Comparison of ENCODE assay signal across 15 cellular contexts in genomic region chr18:69220529-69220928, GRCh38.
DNase-seq lines count a peak whose midpoint lies in the region; ATAC-seq and TF ChIP-seq lines count a peak whose summit lies in the region.
"Had no signal": no experiment of that assay in that cellular context is flagged by ENCODE, and none has a peak within 500 bp of the region (broad histone marks: within the 10 kb centered on the region; RNA-seq: fewer than 3 reads in every experiment).

No MANE protein-coding gene starts in this region.

- no peak for ATAC-seq in GM23338
- ATAC-seq: CD8-positive, alpha-beta T cell had no signal

- no peaks in the 10 kb centered on the region for H3K9me2 ChIP-seq in GM23338 (ENCODE audit: insufficient read depth)

- TF ChIP-seq CTCF in GM23338 (conservative IDR thresholded peaks at IDR 0.05; ENCODE audit: low read depth in 2 of 2): no peak
- no peak for TF ChIP-seq CTCF in kidney epithelial cell (IDR thresholded peaks at IDR 0.05; ENCODE audit: insufficient read depth, low read length, poor library complexity, severe bottlenecking)
- TF ChIP-seq CTCF in nephron progenitor cell (IDR thresholded peaks at IDR 0.05): no peak
- TF ChIP-seq CTCF in chondrocyte (IDR thresholded peaks at IDR 0.05): no peak

- no peak overlapping the region for H2AK5ac ChIP-seq in neuronal stem cell (ENCODE audit: low read depth, low read length)

- H3K4me1 ChIP-seq in GM23338 (ENCODE audit: insufficient read depth) (no peaks in the 10 kb centered on the region), neuronal stem cell (ENCODE audit: control insufficient read depth in 2 of 2, insufficient read depth in 1 of 2, low read depth in 1 of 2, low read length in 2 of 2) (no peaks in the 10 kb centered on the region)
- H3K4me1 ChIP-seq: BLaER1 treated with 17β-estradiol and CSF1 and Interleukin-3, amounts not matched to agents 10 nM and 100 nM had no signal

- H4K20me1 ChIP-seq in GM23338 (replicated peaks; ENCODE audit: insufficient read depth): no peaks in the 10 kb centered on the region
- H4K20me1 ChIP-seq: BLaER1 treated with 17β-estradiol and CSF1 and Interleukin-3, amounts not matched to agents 10 nM and 100 nM had no signal

- H3K9ac ChIP-seq in neuronal stem cell (ENCODE audit: low read depth, low read length, poor library complexity): no peak overlapping the region
- H3K9ac ChIP-seq: BLaER1 treated with 17β-estradiol and CSF1 and Interleukin-3, amounts not matched to agents 10 nM and 100 nM had no signal

- H2BK120ac ChIP-seq in neuronal stem cell (ENCODE audit: low read depth, low read length): no peak overlapping the region

- H3K14ac ChIP-seq in neuronal stem cell (ENCODE audit: low read length): no peak overlapping the region

- H3K36me3 ChIP-seq in GM23338 (ENCODE audit: insufficient read depth): no peaks in the 10 kb centered on the region
- H3K36me3 ChIP-seq in kidney epithelial cell (ENCODE audit: control insufficient read depth, insufficient read depth, low read length): no peaks in the 10 kb centered on the region
- no peaks in the 10 kb centered on the region for H3K36me3 ChIP-seq in neuronal stem cell (replicated peaks in 1 of 2; ENCODE audit: control insufficient read depth in 2 of 2, insufficient read depth in 2 of 2, low read length in 2 of 2)
- H3K36me3 ChIP-seq: BLaER1 treated with 17β-estradiol and CSF1 and Interleukin-3, amounts not matched to agents 10 nM and 100 nM had no signal

- H3K4me2 ChIP-seq in GM23338 (no peak overlapping the region), neuronal stem cell (ENCODE audit: insufficient read depth, low read length, poor library complexity, severe bottlenecking) (no peak overlapping the region)
- H3K4me2 ChIP-seq: BLaER1 treated with 17β-estradiol and CSF1 and Interleukin-3, amounts not matched to agents 10 nM and 100 nM had no signal

- no peaks in the 10 kb centered on the region for H3K27me3 ChIP-seq in GM23338 (ENCODE audit: insufficient read depth)
- H3K27me3 ChIP-seq in kidney epithelial cell (ENCODE audit: control insufficient read depth, insufficient read depth, low read length): no peaks in the 10 kb centered on the region
- H3K27me3 ChIP-seq in neuronal stem cell (ENCODE audit: control insufficient read depth in 3 of 3, insufficient read depth in 3 of 3, low read depth in 1 of 3, low read length in 3 of 3): no peaks in the 10 kb centered on the region
- H3K27me3 ChIP-seq: BLaER1 treated with 17β-estradiol and CSF1 and Interleukin-3, amounts not matched to agents 10 nM and 100 nM had no signal

- no peak overlapping the region for H4K8ac ChIP-seq in neuronal stem cell (ENCODE audit: low read depth, low read length)

- no peaks in the 10 kb centered on the region for H3K9me3 Mint-ChIP-seq in GM23338
- no peaks in the 10 kb centered on the region for H3K9me3 Mint-ChIP-seq in nephron progenitor cell
- no peaks in the 10 kb centered on the region for H3K9me3 Mint-ChIP-seq in chondrocyte (ENCODE audit: low read depth)
- H3K9me3 Mint-ChIP-seq: CD8-positive, alpha-beta T cell; IgD-negative memory B cell had no signal

- H3K79me2 ChIP-seq in GM23338 (replicated peaks; ENCODE audit: insufficient read depth): no peaks in the 10 kb centered on the region

- H3K23ac ChIP-seq in neuronal stem cell (ENCODE audit: low read depth, low read length, poor library complexity): no peak overlapping the region

- H3K4me1 Mint-ChIP-seq in GM23338 (no peaks in the 10 kb centered on the region), nephron progenitor cell (peaks cover 34% of the 10 kb centered on the region), chondrocyte (ENCODE audit: low read depth) (no peaks in the 10 kb centered on the region)
- H3K4me1 Mint-ChIP-seq: B cell, IgD-negative memory B cell had no signal

- H2AFZ ChIP-seq in GM23338: peak overlapping the region; percentile 63; the same call in 1 of the 2 replicates
- H2AFZ ChIP-seq in neuronal stem cell (ENCODE audit: low read length): no peak overlapping the region

- H3K27ac Mint-ChIP-seq in GM23338 (no peak overlapping the region), nephron progenitor cell (peak overlapping the region; percentile 2), chondrocyte (ENCODE audit: unreplicated experiment) (no peak overlapping the region)
- H3K27ac Mint-ChIP-seq: B cell; CD8-positive, alpha-beta T cell; IgD-negative memory B cell had no signal

- peaks cover 2% of the 10 kb centered on the region for H3K27me3 Mint-ChIP-seq in GM23338 (ENCODE audit: insufficient read depth, low read depth, poor library complexity)
- H3K27me3 Mint-ChIP-seq in nephron progenitor cell (ENCODE audit: low read depth, poor library complexity): no peaks in the 10 kb centered on the region
- H3K27me3 Mint-ChIP-seq in chondrocyte (ENCODE audit: low read depth): no peaks in the 10 kb centered on the region
- H3K27me3 Mint-ChIP-seq: B cell, IgD-negative memory B cell had no signal

- no peaks in the 10 kb centered on the region for H3K79me1 ChIP-seq in neuronal stem cell (ENCODE audit: low read depth, low read length)

- no peak overlapping the region for H3K4ac ChIP-seq in neuronal stem cell (ENCODE audit: low read length)

- H3K9me3 ChIP-seq in neuronal stem cell (replicated peaks in 1 of 2; ENCODE audit: control insufficient read depth in 2 of 2, insufficient read depth in 1 of 2, low read depth in 1 of 2, low read length in 2 of 2): no peaks in the 10 kb centered on the region
- H3K9me3 ChIP-seq: BLaER1 treated with 17β-estradiol and CSF1 and Interleukin-3, amounts not matched to agents 10 nM and 100 nM had no signal

- H3F3A ChIP-seq in GM23338 (replicated peaks; ENCODE audit: low read depth): no peaks in the 10 kb centered on the region

- H4K91ac ChIP-seq in neuronal stem cell (ENCODE audit: low read depth, low read length, poor library complexity): no peak overlapping the region

- no peak overlapping the region for H3K18ac ChIP-seq in neuronal stem cell (ENCODE audit: low read length)

- H2BK5ac ChIP-seq in neuronal stem cell (ENCODE audit: low read length): no peak overlapping the region

- no peak overlapping the region for H3K4me3 ChIP-seq in GM23338
- H3K4me3 ChIP-seq in kidney epithelial cell (ENCODE audit: low read depth, low read length): no peak overlapping the region
- no peak overlapping the region for H3K4me3 ChIP-seq in neuronal stem cell (ENCODE audit: low read length in 2 of 2)
- H3K4me3 ChIP-seq: BLaER1 treated with 17β-estradiol and CSF1 and Interleukin-3, amounts not matched to agents 10 nM and 100 nM had no signal

- H3K27ac ChIP-seq in GM23338 (ENCODE audit: low read depth) (no peak overlapping the region), neuronal stem cell (replicated peaks; ENCODE audit: low read length) (no peak overlapping the region)
- H3K27ac ChIP-seq: BLaER1 treated with 17β-estradiol and CSF1 and Interleukin-3, amounts not matched to agents 10 nM and 100 nM; HL-60 had no signal

- no peak for DNase-seq in GM23338 (ENCODE audit: low spot score)
- DNase-seq in HuH-7.5 (ENCODE audit: low spot score): peak; percentile 4
- DNase-seq in kidney epithelial cell (ENCODE audit: low read depth): peak; percentile 7
- DNase-seq in nephron progenitor cell: no peak
- no peak for DNase-seq in neuronal stem cell (ENCODE audit: low spot score)
- no peak for DNase-seq in ureter (ENCODE audit: low spot score)
- DNase-seq in chondrocyte (ENCODE audit: low spot score): no peak
- DNase-seq: Calu3; CD8-positive, alpha-beta T cell; H7; KBM-7 had no signal

- H2BK15ac ChIP-seq in neuronal stem cell (ENCODE audit: low read length): no peak overlapping the region

- H3K36me3 Mint-ChIP-seq in GM23338 (ENCODE audit: low read depth) (no peaks in the 10 kb centered on the region), nephron progenitor cell (ENCODE audit: low read depth) (no peaks in the 10 kb centered on the region), chondrocyte (ENCODE audit: low read depth) (no peaks in the 10 kb centered on the region)
- H3K36me3 Mint-ChIP-seq: CD8-positive, alpha-beta T cell; IgD-negative memory B cell had no signal

- no peak overlapping the region for H3K4me3 Mint-ChIP-seq in GM23338
- H3K4me3 Mint-ChIP-seq in nephron progenitor cell: no peak overlapping the region
- H3K4me3 Mint-ChIP-seq in chondrocyte (ENCODE audit: unreplicated experiment): no peak overlapping the region
- H3K4me3 Mint-ChIP-seq: B cell; CD8-positive, alpha-beta T cell; IgD-negative memory B cell had no signal

- no peak overlapping the region for H2BK12ac ChIP-seq in neuronal stem cell (ENCODE audit: low read length)

- WGBS in neuronal stem cell (ENCODE audit: extremely low coverage in 2 of 2, insufficient read length in 2 of 2, insufficient replicate concordance in 1 of 2), 2 donors: no CpG with 5 or more reads among the region's 6 CpGs

TF ChIP-seq in GM23338, 12 proteins besides CTCF, POLR2A, EP300 and RAD21 (continues in another document):
- TF ChIP-seq, protein P1, sequence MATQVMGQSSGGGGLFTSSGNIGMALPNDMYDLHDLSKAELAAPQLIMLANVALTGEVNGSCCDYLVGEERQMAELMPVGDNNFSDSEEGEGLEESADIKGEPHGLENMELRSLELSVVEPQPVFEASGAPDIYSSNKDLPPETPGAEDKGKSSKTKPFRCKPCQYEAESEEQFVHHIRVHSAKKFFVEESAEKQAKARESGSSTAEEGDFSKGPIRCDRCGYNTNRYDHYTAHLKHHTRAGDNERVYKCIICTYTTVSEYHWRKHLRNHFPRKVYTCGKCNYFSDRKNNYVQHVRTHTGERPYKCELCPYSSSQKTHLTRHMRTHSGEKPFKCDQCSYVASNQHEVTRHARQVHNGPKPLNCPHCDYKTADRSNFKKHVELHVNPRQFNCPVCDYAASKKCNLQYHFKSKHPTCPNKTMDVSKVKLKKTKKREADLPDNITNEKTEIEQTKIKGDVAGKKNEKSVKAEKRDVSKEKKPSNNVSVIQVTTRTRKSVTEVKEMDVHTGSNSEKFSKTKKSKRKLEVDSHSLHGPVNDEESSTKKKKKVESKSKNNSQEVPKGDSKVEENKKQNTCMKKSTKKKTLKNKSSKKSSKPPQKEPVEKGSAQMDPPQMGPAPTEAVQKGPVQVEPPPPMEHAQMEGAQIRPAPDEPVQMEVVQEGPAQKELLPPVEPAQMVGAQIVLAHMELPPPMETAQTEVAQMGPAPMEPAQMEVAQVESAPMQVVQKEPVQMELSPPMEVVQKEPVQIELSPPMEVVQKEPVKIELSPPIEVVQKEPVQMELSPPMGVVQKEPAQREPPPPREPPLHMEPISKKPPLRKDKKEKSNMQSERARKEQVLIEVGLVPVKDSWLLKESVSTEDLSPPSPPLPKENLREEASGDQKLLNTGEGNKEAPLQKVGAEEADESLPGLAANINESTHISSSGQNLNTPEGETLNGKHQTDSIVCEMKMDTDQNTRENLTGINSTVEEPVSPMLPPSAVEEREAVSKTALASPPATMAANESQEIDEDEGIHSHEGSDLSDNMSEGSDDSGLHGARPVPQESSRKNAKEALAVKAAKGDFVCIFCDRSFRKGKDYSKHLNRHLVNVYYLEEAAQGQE (IDR thresholded peaks at IDR 0.05; ENCODE audit: unreplicated experiment): no peak
- TF ChIP-seq STAT1 (IDR thresholded peaks at IDR 0.05; ENCODE audit: unreplicated experiment): no peak
- no peak for TF ChIP-seq JUNB (IDR thresholded peaks at IDR 0.05; ENCODE audit: unreplicated experiment)
- no peak for TF ChIP-seq POLR2AphosphoS5 (IDR thresholded peaks at IDR 0.05; ENCODE audit: low read depth)
- no peak for TF ChIP-seq NANOG (IDR thresholded peaks at IDR 0.05; ENCODE audit: borderline replicate concordance)

Comparison
In these comparisons a context has a peak if more than half of its experiments do, and no peak if none do; other contexts are left out.
1. DNase-seq: peak in HuH-7.5 (single experiment) and kidney epithelial cell (single experiment); none in GM23338 (single experiment), nephron progenitor cell (single experiment), neuronal stem cell (single experiment), ureter (single experiment) and chondrocyte (single experiment).